In the genomic region with DNA sequence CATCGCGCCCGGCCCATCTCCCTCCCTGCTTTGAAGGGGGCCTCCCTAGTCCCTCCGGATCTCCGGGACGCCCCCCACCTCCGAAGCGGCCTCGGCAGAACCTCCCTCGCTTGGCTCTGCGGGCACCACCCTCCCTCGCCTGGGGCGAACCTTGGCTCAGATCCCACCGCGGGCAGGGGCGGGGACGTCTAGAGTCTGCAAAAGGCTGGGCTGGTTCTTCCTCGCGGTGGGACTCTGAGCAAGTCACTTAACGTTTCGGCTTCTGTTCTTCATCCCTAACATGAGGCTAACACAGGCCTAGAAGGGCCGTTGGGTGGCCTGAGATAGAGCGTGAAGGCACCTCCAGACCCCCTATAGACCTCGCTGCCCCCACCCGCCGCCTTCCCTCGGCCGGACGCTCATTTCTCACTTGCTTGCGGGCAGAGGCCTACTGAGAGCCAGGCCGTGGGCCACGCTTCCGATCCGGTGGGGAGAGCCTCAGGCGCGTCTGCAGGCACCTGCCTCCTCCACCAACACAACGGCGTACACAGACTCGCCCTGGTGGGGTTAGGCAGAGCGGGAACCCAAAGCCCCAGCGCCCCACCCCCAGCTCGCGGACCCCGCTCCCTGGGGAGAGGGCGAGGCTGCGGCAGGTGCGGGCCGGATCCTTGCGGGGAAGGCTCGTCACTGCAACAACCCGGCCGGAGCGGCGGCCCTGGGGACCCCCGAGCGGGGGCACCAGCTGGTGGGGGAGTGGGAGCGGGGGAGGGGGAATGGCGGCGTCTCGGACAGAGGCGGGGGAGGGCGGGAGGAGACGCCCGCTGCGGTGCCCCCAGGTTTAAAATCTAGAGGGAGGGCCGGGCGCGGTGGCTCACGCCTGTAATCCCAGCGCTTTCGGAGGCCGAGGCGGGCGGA, we compare ENCODE assay signal across 8 cellular contexts. TPM values are rescaled to one million over a fixed set of nuclear protein-coding genes. Genes with fewer than 3 reads are reported as not detected.
DNase-seq lines count a peak whose midpoint lies in the region; ATAC-seq and TF ChIP-seq lines count a peak whose summit lies in the region.

No MANE protein-coding gene starts in this region.

- TF ChIP-seq CTCF in GM12875 (IDR thresholded peaks at IDR 0.05; ENCODE audit: borderline replicate concordance, insufficient read depth, low read depth, low read length) (no peak), Panc1 (IDR thresholded peaks at IDR 0.05) (no peak), uterus (IDR thresholded peaks at IDR 0.05) (no peak)

- POLR2A ChIA-PET in Panc1 (lab: Charles Lee): interaction anchor here (0.5 kb wide), 1 partner anchor 318 kb away, joined by 3 read pairs; no protein-coding TSS in a partner anchor

- DNase-seq in Panc1 (ENCODE audit: low read depth, low spot score) (peak; percentile 45), Right ventricle myocardium superior (peak; percentile 87), renal cortical epithelial cell (ENCODE audit: low read depth) (peak; percentile 75), uterus (peak; percentile 82 to 85), NCI-H446 treated with DMSO at 0.1 percent for 48 hours (lab: John Stamatoyannopoulos, UW) (no peak)
- peak; percentile 26 to 65 (median 41) for DNase-seq in activated naive CD4-positive, alpha-beta T cell (lab: John Stamatoyannopoulos, UW)

- CTCF ChIA-PET in Panc1 (lab: Charles Lee): no interaction called here

- H3K27me3 ChIP-seq in Panc1 (ENCODE audit: control insufficient read depth, insufficient read depth, low read length) (no peaks in the 10 kb centered on the region), uterus (no peaks in the 10 kb centered on the region)

- H3K9me3 ChIP-seq in Panc1 (ENCODE audit: control insufficient read depth, insufficient read depth, low read depth, low read length) (no peaks in the 10 kb centered on the region), uterus (no peaks in the 10 kb centered on the region)

- ATAC-seq in Panc1: peak; percentile 32
- peak; percentile 10 for ATAC-seq in Right ventricle myocardium superior (ENCODE audit: poor library complexity)
- ATAC-seq in GM18511 (IDR thresholded peaks at IDR 0.05; ENCODE audit: unreplicated experiment): no peak

- TF ChIP-seq POLR2A in uterus (IDR thresholded peaks at IDR 0.05): peak in 1 of 2 donors; percentile 38

- H3K4me3 ChIP-seq in GM12875 (ENCODE audit: low read depth, low read length) (peak overlapping the region; percentile 56), Panc1 (ENCODE audit: low read depth in 2 of 2, low read length in 2 of 2) (peak overlapping the region; percentile 40 to 50), uterus (peak overlapping the region; percentile 47 to 67)

- H3K36me3 ChIP-seq in Panc1 (ENCODE audit: control insufficient read depth, insufficient read depth, low read length) (no peaks in the 10 kb centered on the region; the same call in 1 of the 2 replicates), uterus (no peaks in the 10 kb centered on the region)

- H3K4me1 ChIP-seq in Panc1 (ENCODE audit: control insufficient read depth, insufficient read depth, low read length): peaks cover 20% of the 10 kb centered on the region
- peaks cover 0 to 36% of the 10 kb centered on the region in 2 donors for H3K4me1 ChIP-seq in uterus

- BruUV-seq in Panc1 (replicated peaks; lab: Mats Ljungman, UMichigan): no TSS peak

- intact Hi-C loops in Panc1 (cut with micrococcal nuclease; ENCODE audit: unreplicated experiment) (no loop called here), Right ventricle myocardium superior (cut with DNase I) (no loop called here), uterus (cut with DNase I; ENCODE audit: low total_unique reads) (no loop called here)

- H3K27ac ChIP-seq in Panc1 (ENCODE audit: low read length) (peak overlapping the region; percentile 84), uterus (peak overlapping the region; percentile 98 to 99)

- in situ Hi-C loops in Panc1 (cut with HindIII; ENCODE audit: low pct_unique_long_range_greater_than_20kb, low sequenced_read_pairs): no loop called here

RNA-seq across cellular contexts. Expression of a gene that starts 5.4 kb away (rescaled TPM):
- total RNA-seq in Panc1 (2021; ENCODE audit: unreplicated experiment) (251 TPM), Right ventricle myocardium superior (182 TPM), renal cortical epithelial cell (214 and 355 TPM in 2 replicates), uterus (100 to 1,000 TPM in 2 of 4 donors, 10 to 100 TPM in 2; 89.1 to 276 (median 116) TPM)
- polyA plus RNA-seq in Panc1 (2012; ENCODE audit: insufficient read length): 289 TPM

RNA-seq across cellular contexts. Expression of a gene that starts 29.4 kb away (rescaled TPM):
- total RNA-seq in Panc1 (2021; ENCODE audit: unreplicated experiment) (21.3 TPM), Right ventricle myocardium superior (32.9 TPM), renal cortical epithelial cell (26.5 and 42.2 TPM in 2 replicates), uterus (10 to 100 TPM; 14.1 to 49.3 (median 31.4) TPM)
- polyA plus RNA-seq in Panc1 (2012; ENCODE audit: insufficient read length): 39.1 TPM

RNA-seq across cellular contexts. Expression of a gene that starts 31.0 kb away (rescaled TPM):
- total RNA-seq in Panc1 (2021; ENCODE audit: unreplicated experiment) (67.0 TPM), Right ventricle myocardium superior (36.0 TPM), renal cortical epithelial cell (159 and 234 TPM in 2 replicates), uterus (100 to 1,000 TPM in 1 of 4 donors, 10 to 100 TPM in 3; 34.6 to 118 (median 57.3) TPM)
- polyA plus RNA-seq in Panc1 (2012; ENCODE audit: insufficient read length): 46.2 TPM
